ENCODE assay signal across 1 cellular context in the genomic region with DNA sequence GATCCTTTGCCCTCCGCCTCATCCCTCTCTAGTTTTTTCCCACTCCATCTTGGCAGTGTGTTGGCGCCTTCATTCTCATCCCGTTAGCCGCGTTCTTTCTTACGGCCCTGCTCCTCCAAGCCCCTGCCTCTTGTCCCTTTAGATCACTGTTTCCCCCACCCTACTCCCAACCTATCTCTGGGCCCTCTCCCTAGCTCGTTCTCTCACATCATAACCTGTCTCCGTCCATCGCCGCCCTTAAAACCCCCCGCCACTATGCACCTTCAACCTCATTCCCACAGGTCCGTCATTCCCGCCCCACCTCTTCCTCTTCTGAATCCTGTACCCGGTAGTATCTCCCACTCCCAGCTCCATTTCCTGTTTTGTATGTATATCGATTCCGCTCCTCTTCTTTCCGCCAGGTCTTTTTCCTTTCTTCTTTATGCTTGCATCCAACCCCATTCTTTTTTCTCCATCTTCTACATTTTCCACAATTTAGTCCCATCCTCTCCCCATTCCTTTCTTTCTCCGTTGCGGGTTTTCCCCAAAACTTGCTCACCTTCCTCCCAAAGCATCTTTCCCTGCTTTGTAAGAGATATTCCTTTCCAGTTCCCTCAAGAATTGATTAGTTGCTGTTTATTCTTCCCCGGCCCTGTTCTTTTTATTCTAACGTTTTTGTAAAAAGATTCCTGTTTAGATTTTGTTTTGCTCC.
A peak's percentile ranks its signal among the peaks of the same experiment; 100 is the strongest.
TF ChIP-seq lines count a peak whose summit lies in the region.

No MANE protein-coding gene starts in this region.

TF ChIP-seq in HepG2, 621 proteins besides CTCF, POLR2A, EP300 and RAD21 (continued from another document and continues in another):
- TF ChIP-seq, protein P1, sequence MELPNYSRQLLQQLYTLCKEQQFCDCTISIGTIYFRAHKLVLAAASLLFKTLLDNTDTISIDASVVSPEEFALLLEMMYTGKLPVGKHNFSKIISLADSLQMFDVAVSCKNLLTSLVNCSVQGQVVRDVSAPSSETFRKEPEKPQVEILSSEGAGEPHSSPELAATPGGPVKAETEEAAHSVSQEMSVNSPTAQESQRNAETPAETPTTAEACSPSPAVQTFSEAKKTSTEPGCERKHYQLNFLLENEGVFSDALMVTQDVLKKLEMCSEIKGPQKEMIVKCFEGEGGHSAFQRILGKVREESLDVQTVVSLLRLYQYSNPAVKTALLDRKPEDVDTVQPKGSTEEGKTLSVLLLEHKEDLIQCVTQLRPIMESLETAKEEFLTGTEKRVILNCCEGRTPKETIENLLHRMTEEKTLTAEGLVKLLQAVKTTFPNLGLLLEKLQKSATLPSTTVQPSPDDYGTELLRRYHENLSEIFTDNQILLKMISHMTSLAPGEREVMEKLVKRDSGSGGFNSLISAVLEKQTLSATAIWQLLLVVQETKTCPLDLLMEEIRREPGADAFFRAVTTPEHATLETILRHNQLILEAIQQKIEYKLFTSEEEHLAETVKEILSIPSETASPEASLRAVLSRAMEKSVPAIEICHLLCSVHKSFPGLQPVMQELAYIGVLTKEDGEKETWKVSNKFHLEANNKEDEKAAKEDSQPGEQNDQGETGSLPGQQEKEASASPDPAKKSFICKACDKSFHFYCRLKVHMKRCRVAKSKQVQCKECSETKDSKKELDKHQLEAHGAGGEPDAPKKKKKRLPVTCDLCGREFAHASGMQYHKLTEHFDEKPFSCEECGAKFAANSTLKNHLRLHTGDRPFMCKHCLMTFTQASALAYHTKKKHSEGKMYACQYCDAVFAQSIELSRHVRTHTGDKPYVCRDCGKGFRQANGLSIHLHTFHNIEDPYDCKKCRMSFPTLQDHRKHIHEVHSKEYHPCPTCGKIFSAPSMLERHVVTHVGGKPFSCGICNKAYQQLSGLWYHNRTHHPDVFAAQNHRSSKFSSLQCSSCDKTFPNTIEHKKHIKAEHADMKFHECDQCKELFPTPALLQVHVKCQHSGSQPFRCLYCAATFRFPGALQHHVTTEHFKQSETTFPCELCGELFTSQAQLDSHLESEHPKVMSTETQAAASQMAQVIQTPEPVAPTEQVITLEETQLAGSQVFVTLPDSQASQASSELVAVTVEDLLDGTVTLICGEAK (IDR thresholded peaks at IDR 0.05) = peak; percentile 43; the same call in 1 of the 2 replicates
- TF ChIP-seq, protein P1 (CRISPR knock-in tag; IDR thresholded peaks at IDR 0.05) = no peak; the same call in 1 of the 2 replicates
- no peak; the same call in 1 of the 2 replicates for TF ChIP-seq TARDBP (CRISPR knock-in tag; IDR thresholded peaks at IDR 0.05)
- peak; percentile 64 for TF ChIP-seq POLR2G (IDR thresholded peaks at IDR 0.05; ENCODE audit: low read depth, low read length)
- TF ChIP-seq ATF1 (CRISPR knock-in tag; IDR thresholded peaks at IDR 0.05) = no peak
- TF ChIP-seq, protein P2, sequence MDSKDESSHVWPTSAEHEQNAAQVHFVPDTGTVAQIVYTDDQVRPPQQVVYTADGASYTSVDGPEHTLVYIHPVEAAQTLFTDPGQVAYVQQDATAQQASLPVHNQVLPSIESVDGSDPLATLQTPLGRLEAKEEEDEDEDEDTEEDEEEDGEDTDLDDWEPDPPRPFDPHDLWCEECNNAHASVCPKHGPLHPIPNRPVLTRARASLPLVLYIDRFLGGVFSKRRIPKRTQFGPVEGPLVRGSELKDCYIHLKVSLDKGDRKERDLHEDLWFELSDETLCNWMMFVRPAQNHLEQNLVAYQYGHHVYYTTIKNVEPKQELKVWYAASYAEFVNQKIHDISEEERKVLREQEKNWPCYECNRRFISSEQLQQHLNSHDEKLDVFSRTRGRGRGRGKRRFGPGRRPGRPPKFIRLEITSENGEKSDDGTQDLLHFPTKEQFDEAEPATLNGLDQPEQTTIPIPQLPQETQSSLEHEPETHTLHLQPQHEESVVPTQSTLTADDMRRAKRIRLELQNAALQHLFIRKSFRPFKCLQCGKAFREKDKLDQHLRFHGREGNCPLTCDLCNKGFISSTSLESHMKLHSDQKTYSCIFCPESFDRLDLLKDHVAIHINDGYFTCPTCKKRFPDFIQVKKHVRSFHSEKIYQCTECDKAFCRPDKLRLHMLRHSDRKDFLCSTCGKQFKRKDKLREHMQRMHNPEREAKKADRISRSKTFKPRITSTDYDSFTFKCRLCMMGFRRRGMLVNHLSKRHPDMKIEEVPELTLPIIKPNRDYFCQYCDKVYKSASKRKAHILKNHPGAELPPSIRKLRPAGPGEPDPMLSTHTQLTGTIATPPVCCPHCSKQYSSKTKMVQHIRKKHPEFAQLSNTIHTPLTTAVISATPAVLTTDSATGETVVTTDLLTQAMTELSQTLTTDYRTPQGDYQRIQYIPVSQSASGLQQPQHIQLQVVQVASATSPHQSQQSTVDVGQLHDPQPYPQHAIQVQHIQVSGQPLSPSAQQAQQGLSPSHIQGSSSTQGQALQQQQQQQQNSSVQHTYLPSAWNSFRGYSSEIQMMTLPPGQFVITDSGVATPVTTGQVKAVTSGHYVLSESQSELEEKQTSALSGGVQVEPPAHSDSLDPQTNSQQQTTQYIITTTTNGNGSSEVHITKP (CRISPR knock-in tag; IDR thresholded peaks at IDR 0.05; ENCODE audit: low read depth) = 0 out of 2 replicates have a peak, but pooled peaks have one; percentile 46
- no peak for TF ChIP-seq ZNF850 (CRISPR knock-in tag; conservative IDR thresholded peaks at IDR 0.05)
- no peak for TF ChIP-seq NFYC (CRISPR knock-in tag; IDR thresholded peaks at IDR 0.05)
- peak; percentile 91 for TF ChIP-seq KAT8 (CRISPR knock-in tag; IDR thresholded peaks at IDR 0.05)
- TF ChIP-seq BORCS8-MEF2B (CRISPR knock-in tag; IDR thresholded peaks at IDR 0.05) = no peak
- no peak for TF ChIP-seq IKZF1 (IDR thresholded peaks at IDR 0.05)
- TF ChIP-seq ZNF713 (CRISPR knock-in tag; IDR thresholded peaks at IDR 0.05) = no peak
- TF ChIP-seq ELF4 (CRISPR knock-in tag; IDR thresholded peaks at IDR 0.05; ENCODE audit: borderline replicate concordance) = peak; percentile 76
- TF ChIP-seq ZNF33B (CRISPR knock-in tag; IDR thresholded peaks at IDR 0.05) = no peak
- no peak for TF ChIP-seq JUNB (CRISPR knock-in tag; IDR thresholded peaks at IDR 0.05; ENCODE audit: borderline replicate concordance)
- TF ChIP-seq RARG (CRISPR knock-in tag; IDR thresholded peaks at IDR 0.05; ENCODE audit: low read depth) = no peak
- TF ChIP-seq TEF (CRISPR knock-in tag; IDR thresholded peaks at IDR 0.05) = no peak
- TF ChIP-seq ZSCAN22 (CRISPR knock-in tag; IDR thresholded peaks at IDR 0.05) = no peak
- no peak for TF ChIP-seq DPF2 (CRISPR knock-in tag; IDR thresholded peaks at IDR 0.05; ENCODE audit: borderline replicate concordance, low read depth)
- TF ChIP-seq ZC3H13 (CRISPR knock-in tag; IDR thresholded peaks at IDR 0.05) = no peak
- no peak for TF ChIP-seq ASH2L (IDR thresholded peaks at IDR 0.05; ENCODE audit: insufficient read length, low read depth, low read length)
- no peak for TF ChIP-seq ZNF451 (CRISPR knock-in tag; IDR thresholded peaks at IDR 0.05)
- TF ChIP-seq ZHX1 (CRISPR knock-in tag; IDR thresholded peaks at IDR 0.05; ENCODE audit: low read depth) = no peak
- no peak for TF ChIP-seq ZNF784 (CRISPR knock-in tag; IDR thresholded peaks at IDR 0.05; ENCODE audit: borderline replicate concordance)
- TF ChIP-seq MED13 (CRISPR knock-in tag; IDR thresholded peaks at IDR 0.05) = no peak
- no peak for TF ChIP-seq ZNF20 (CRISPR knock-in tag; IDR thresholded peaks at IDR 0.05)
- TF ChIP-seq ZNF800 (CRISPR knock-in tag; IDR thresholded peaks at IDR 0.05) = no peak
- no peak; the same call in 1 of the 2 replicates for TF ChIP-seq NR2F2 (IDR thresholded peaks at IDR 0.05; ENCODE audit: borderline replicate concordance, low read depth)
- peak; percentile 78; the same call in 1 of the 2 replicates for TF ChIP-seq ZNF710 (CRISPR knock-in tag; IDR thresholded peaks at IDR 0.05; ENCODE audit: borderline replicate concordance)
- no peak for TF ChIP-seq MTA1 (CRISPR knock-in tag; IDR thresholded peaks at IDR 0.05; ENCODE audit: borderline replicate concordance)
- TF ChIP-seq ISX (CRISPR knock-in tag; conservative IDR thresholded peaks at IDR 0.05) = no peak
- TF ChIP-seq HOXA9 (CRISPR knock-in tag; IDR thresholded peaks at IDR 0.05; ENCODE audit: borderline replicate concordance) = no peak
- no peak for TF ChIP-seq KLF13 (CRISPR knock-in tag; IDR thresholded peaks at IDR 0.05)
